ENCODE assay signal across 20 cellular contexts in the genomic region with DNA sequence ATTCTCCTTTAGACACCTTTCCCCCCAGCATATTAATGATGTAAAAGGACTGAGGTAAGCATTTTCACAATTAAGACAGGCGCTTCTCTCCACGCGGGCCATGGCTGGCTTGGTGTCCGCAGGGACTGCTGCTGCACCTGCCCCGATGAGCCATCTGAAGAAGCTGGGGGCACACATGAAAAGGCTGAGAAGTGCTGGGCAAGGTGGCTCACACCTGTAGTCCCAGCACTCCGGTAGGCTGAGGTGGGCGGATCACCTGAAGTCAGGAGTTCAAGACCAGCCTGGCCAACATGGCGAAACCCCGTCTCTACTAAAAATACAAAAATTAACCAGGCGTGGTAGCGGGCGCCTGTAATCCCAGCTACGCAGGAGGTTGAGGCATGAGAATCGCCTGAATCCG. TPM values are rescaled to one million over a fixed set of nuclear protein-coding genes. Genes with fewer than 3 reads are reported as not detected.
A peak's percentile ranks its signal among the peaks of the same experiment; 100 is the strongest.
DNase-seq lines count a peak whose midpoint lies in the region; ATAC-seq, FAIRE-seq and TF ChIP-seq lines count a peak whose summit lies in the region.
"Had no signal": no experiment of that assay in that cellular context is flagged by ENCODE, and none has a peak within 500 bp of the region (broad histone marks: within the 10 kb centered on the region; RNA-seq: fewer than 3 reads in every experiment).

No MANE protein-coding gene starts in this region.

- TF ChIP-seq RAD21 in K562 (CRISPR knock-in tag; conservative IDR thresholded peaks at IDR 0.05 in 1 of 2, IDR thresholded peaks at IDR 0.05 in 1 of 2): no peak

- POLR2A ChIA-PET in K562 (lab: Yijun Ruan, JAX): interaction anchor here (0.8 to 1.3 kb wide), 3 partner anchors 76 to 199 kb away, joined by 3 read pairs; no protein-coding TSS in a partner anchor
- POLR2A ChIA-PET in naive thymus-derived CD8-positive, alpha-beta T cell (lab: Charles Lee): interaction anchor here (0.9 kb wide), 1 partner anchor 12 kb away, joined by 3 read pairs; no protein-coding TSS in a partner anchor

- H3K4me3 Mint-ChIP-seq in naive thymus-derived CD8-positive, alpha-beta T cell: no peak overlapping the region
- H3K4me3 Mint-ChIP-seq: CD4-positive, alpha-beta memory T cell had no signal

- H3K27ac ChIP-seq in left ventricle myocardium inferior (replicated peaks) (peak overlapping the region; percentile 74), K562 (ENCODE audit: extremely low read depth, low read depth, low read length) (no peak overlapping the region), gastrocnemius medialis (peak overlapping the region in 3 of 4 donors; percentile 39 to 68 (median 55)), upper lobe of right lung (no peak overlapping the region)
- H3K27ac ChIP-seq: C4-2B had no signal

- peaks cover 23% of the 10 kb centered on the region for H3K27me3 ChIP-seq in left ventricle myocardium inferior (ENCODE audit: low read depth)
- peaks cover 40 to 61% of the 10 kb centered on the region in 2 experiments for H3K27me3 ChIP-seq in K562 (ENCODE audit: control insufficient read depth in 2 of 2, insufficient read depth in 2 of 2, low read length in 2 of 2)
- no peaks in the 10 kb centered on the region for H3K27me3 ChIP-seq in gastrocnemius medialis
- H3K27me3 ChIP-seq in upper lobe of right lung: peaks cover 7% of the 10 kb centered on the region

- H3K4me2 ChIP-seq in K562 (ENCODE audit: insufficient read depth, low read length): no peak overlapping the region

- no peak overlapping the region for H3K27ac Mint-ChIP-seq in naive thymus-derived CD8-positive, alpha-beta T cell
- H3K27ac Mint-ChIP-seq: CD4-positive, alpha-beta memory T cell had no signal

- 8% methylated on average over 15 of the region's 15 CpGs for WGBS in K562 (ENCODE audit: insufficient coverage, low coverage, missing lambda C conversion rate)

- no peak overlapping the region for H3K9ac ChIP-seq in K562 (ENCODE audit: insufficient read depth in 1 of 2, low read depth in 2 of 2, low read length in 2 of 2)

- ATAC-seq in Right ventricle myocardium inferior: no peak
- ATAC-seq in K562: no peak
- ATAC-seq in gastrocnemius medialis: no peak
- no peak for ATAC-seq in upper lobe of right lung
- no peak for ATAC-seq in GM18502 (IDR thresholded peaks at IDR 0.05; ENCODE audit: poor library complexity, unreplicated experiment)
- ATAC-seq in naive thymus-derived CD8-positive, alpha-beta T cell: no peak

- in situ Hi-C loops in K562 (cut with MboI): no loop called here
- in situ Hi-C loops in gastrocnemius medialis (cut with MboI; ENCODE audit: low sequenced_read_pairs in 4 of 4): no loop called here

- no peak for TF ChIP-seq EP300 in K562 (IDR thresholded peaks at IDR 0.05; ENCODE audit: low read length)

- H3K36me3 Mint-ChIP-seq in naive thymus-derived CD8-positive, alpha-beta T cell: no peaks in the 10 kb centered on the region
- H3K36me3 Mint-ChIP-seq: CD4-positive, alpha-beta memory T cell had no signal

- no peaks in the 10 kb centered on the region for H3K9me3 Mint-ChIP-seq in naive thymus-derived CD8-positive, alpha-beta T cell

- CTCF ChIA-PET in K562 (lab: Yijun Ruan, JAX; ENCODE audit: low intra/inter-chr PET ratio): no interaction called here

- H3K36me3 ChIP-seq in left ventricle myocardium inferior (no peaks in the 10 kb centered on the region), K562 (ENCODE audit: control insufficient read depth, insufficient read depth, low read length) (no peaks in the 10 kb centered on the region), gastrocnemius medialis (no peaks in the 10 kb centered on the region), upper lobe of right lung (no peaks in the 10 kb centered on the region)
- H3K36me3 ChIP-seq: BE2C, HAP-1 had no signal

- peaks cover 0 to 2% (median 0%) of the 10 kb centered on the region in 4 donors for H3K4me1 Mint-ChIP-seq in naive thymus-derived CD8-positive, alpha-beta T cell
- H3K4me1 Mint-ChIP-seq: CD4-positive, alpha-beta memory T cell had no signal

- no peaks in the 10 kb centered on the region for H3K9me1 ChIP-seq in K562 (ENCODE audit: control insufficient read depth, insufficient read depth, low read length)

- intact Hi-C loops in left ventricle myocardium inferior (cut with micrococcal nuclease): no loop called here
- intact Hi-C loops in Right ventricle myocardium inferior (cut with DNase I): loop anchor here (5.0 kb wide), 1 partner anchor 44 kb away; the partner anchor contains the start of gene CTSD
- intact Hi-C loops in K562 (cut with micrococcal nuclease): no loop called here
- intact Hi-C loops in gastrocnemius medialis (cut with DNase I; ENCODE audit: low total_unique reads): loop anchor here (2.0 kb wide), 1 partner anchor 24 kb away; no protein-coding TSS in a partner anchor
- intact Hi-C loops in upper lobe of right lung (cut with DNase I): no loop called here

- DNase-seq in left ventricle myocardium inferior: no peak
- no peak for DNase-seq in Right ventricle myocardium inferior (ENCODE audit: missing footprints)
- no peak for DNase-seq in K562 (ENCODE audit: extremely low read depth in 1 of 4, low spot score in 3 of 4)
- no peak for DNase-seq in gastrocnemius medialis
- no peak for DNase-seq in upper lobe of right lung
- DNase-seq in naive thymus-derived CD8-positive, alpha-beta T cell: no peak
- DNase-seq: BE2C; CD4-positive, alpha-beta memory T cell; DMS79; EL had no signal

- H3K27me3 Mint-ChIP-seq in naive thymus-derived CD8-positive, alpha-beta T cell: no peaks in the 10 kb centered on the region

- 0 out of 2 replicates have a peak, but pooled peaks cover 6% of the 10 kb centered on the region for H4K20me1 ChIP-seq in K562 (replicated peaks; ENCODE audit: control insufficient read depth, insufficient read depth, low read length)

- H3K9me3 ChIP-seq in left ventricle myocardium inferior (replicated peaks) (no peaks in the 10 kb centered on the region), K562 (replicated peaks; ENCODE audit: control insufficient read depth, insufficient read depth, low read depth, low read length) (no peaks in the 10 kb centered on the region), gastrocnemius medialis (no peaks in the 10 kb centered on the region), upper lobe of right lung (no peaks in the 10 kb centered on the region)
- H3K9me3 ChIP-seq: BE2C, HAP-1 had no signal

- no TSS peak for BruUV-seq in K562 (replicated peaks; lab: Mats Ljungman, UMichigan)

- H3K4me3 ChIP-seq in left ventricle myocardium inferior: no peak overlapping the region
- H3K4me3 ChIP-seq in K562: no peak overlapping the region
- no peak overlapping the region for H3K4me3 ChIP-seq in gastrocnemius medialis
- no peak overlapping the region for H3K4me3 ChIP-seq in upper lobe of right lung
- H3K4me3 ChIP-seq: HAP-1 had no signal

- FAIRE-seq in K562 (lab: Jason Lieb, UNC): no peak
- FAIRE-seq: A204.1, G401.6, GM12891, GM19239, H1 had no signal

- H3K4me1 ChIP-seq in left ventricle myocardium inferior (peaks cover 7% of the 10 kb centered on the region), K562 (replicated peaks in 1 of 2; ENCODE audit: control insufficient read depth in 2 of 2, insufficient read depth in 2 of 2, low read length in 2 of 2) (no peaks in the 10 kb centered on the region), gastrocnemius medialis (peaks cover 7 to 9% of the 10 kb centered on the region in 2 donors), upper lobe of right lung (no peaks in the 10 kb centered on the region)
- H3K4me1 ChIP-seq: BE2C, HAP-1 had no signal

- TF ChIP-seq CTCF in left ventricle myocardium inferior (IDR thresholded peaks at IDR 0.05; ENCODE audit: borderline replicate concordance) (no peak), K562 (IDR thresholded peaks at IDR 0.05 in 2 of 3, conservative IDR thresholded peaks at IDR 0.05 in 1 of 3; ENCODE audit: insufficient read depth in 2 of 3, low read depth in 1 of 3, low read length in 3 of 3) (no peak), gastrocnemius medialis (IDR thresholded peaks at IDR 0.05 in 4 of 5, conservative IDR thresholded peaks at IDR 0.05 in 1 of 5) (no peak), upper lobe of right lung (IDR thresholded peaks at IDR 0.05) (no peak)

- no peaks in the 10 kb centered on the region for H3K79me2 ChIP-seq in K562 (ENCODE audit: control insufficient read depth, insufficient read depth, low read length)

- H2AFZ ChIP-seq in K562 (ENCODE audit: low read depth, low read length): no peak overlapping the region

- TF ChIP-seq POLR2A in K562 (conservative IDR thresholded peaks at IDR 0.05): no peak
- no peak for TF ChIP-seq POLR2A in gastrocnemius medialis (IDR thresholded peaks at IDR 0.05)

RNA-seq across cellular contexts. Expression of gene KRTAP5-6, which starts 21.3 kb away (rescaled TPM):
- total RNA-seq in left ventricle myocardium inferior: not detected
- total RNA-seq in Right ventricle myocardium inferior: not detected
- not detected in 2 replicates for total RNA-seq in K562 (2011; cell fraction: chromatin; rRNA removed; ENCODE audit: low replicate concordance)
- not detected in 2 replicates for total RNA-seq in K562 (2011; cell fraction: nucleolus; rRNA removed)
- not detected in 2 replicates for total RNA-seq in K562 (2011; cell fraction: nucleoplasm; rRNA removed)
- total RNA-seq in K562 (2014; rRNA removed): not detected in 2 replicates
- total RNA-seq in K562 (2014; rRNA removed; fragmentation: Illumina TruSeq; extraction: Trizol): not detected in 2 replicates
- not detected in 2 replicates for total RNA-seq in K562 (2015; rRNA removed; fragmentation: Illumina TruSeq; extraction: Trizol)
- total RNA-seq in K562 (2021): not detected in 2 replicates
- polyA plus RNA-seq in K562 (2011; rRNA removed): not detected in 2 replicates
- not detected in 2 replicates for polyA plus RNA-seq in K562 (2011; cell fraction: cytosol; rRNA removed)
- polyA plus RNA-seq in K562 (2011; cell fraction: nucleus; rRNA removed): not detected in 2 replicates
- not detected in 2 replicates for polyA plus RNA-seq in K562 (2012)
- polyA plus RNA-seq in K562 (2014; fragmentation: Illumina TruSeq; extraction: Trizol): not detected in 2 replicates
- polyA plus RNA-seq in K562 (2014; fragmentation: Nextera tagmentation; extraction: Ambion mirVana): not detected
- polyA plus RNA-seq in K562 (2014; rRNA removed): not detected in 2 replicates
- not detected in 2 replicates for polyA minus RNA-seq in K562 (2011; rRNA and poly(A)+ RNA removed)
- not detected in 2 replicates for polyA minus RNA-seq in K562 (2011; cell fraction: cytosol; rRNA and poly(A)+ RNA removed)
- polyA minus RNA-seq in K562 (2011; cell fraction: nucleus; rRNA and poly(A)+ RNA removed): not detected in 2 replicates
- not detected for total RNA-seq in gastrocnemius medialis
- not detected for total RNA-seq in upper lobe of right lung
- total RNA-seq in naive thymus-derived CD8-positive, alpha-beta T cell: not detected
- polyA plus RNA-seq in naive thymus-derived CD8-positive, alpha-beta T cell: not detected
- total RNA-seq: CD4-positive, alpha-beta memory T cell; H1; HT-29 had no signal
- polyA plus RNA-seq: AG04450; CD4-positive, alpha-beta memory T cell; H1 had no signal

RNA-seq across cellular contexts. Expression of gene IFITM10, which starts 32.1 kb away (rescaled TPM):
- 0.58 TPM for total RNA-seq in left ventricle myocardium inferior
- 0.92 TPM for total RNA-seq in Right ventricle myocardium inferior
- 0.21 and 0.23 TPM in 2 replicates for total RNA-seq in K562 (2011; cell fraction: chromatin; rRNA removed; ENCODE audit: low replicate concordance)
- total RNA-seq in K562 (2011; cell fraction: nucleolus; rRNA removed): 0.26 and 0.33 TPM in 2 replicates
- total RNA-seq in K562 (2011; cell fraction: nucleoplasm; rRNA removed): 0.37 TPM in 1 of 2 replicates, not detected in the other
- total RNA-seq in K562 (2014; rRNA removed): 0.09 TPM in 1 of 2 replicates, not detected in the other
- total RNA-seq in K562 (2014; rRNA removed; fragmentation: Illumina TruSeq; extraction: Trizol): not detected in 2 replicates
- total RNA-seq in K562 (2015; rRNA removed; fragmentation: Illumina TruSeq; extraction: Trizol): not detected in 2 replicates
- total RNA-seq in K562 (2021): 0.13 TPM in 1 of 2 replicates, not detected in the other
- not detected in 2 replicates for polyA plus RNA-seq in K562 (2011; rRNA removed)
- not detected in 2 replicates for polyA plus RNA-seq in K562 (2011; cell fraction: cytosol; rRNA removed)
- polyA plus RNA-seq in K562 (2011; cell fraction: nucleus; rRNA removed): 0.16 TPM in 1 of 2 replicates, not detected in the other
- 0.09 and 0.15 TPM in 2 replicates for polyA plus RNA-seq in K562 (2012)
- polyA plus RNA-seq in K562 (2014; fragmentation: Illumina TruSeq; extraction: Trizol): not detected in 2 replicates
- polyA plus RNA-seq in K562 (2014; fragmentation: Nextera tagmentation; extraction: Ambion mirVana): not detected
- 0.08 TPM in 1 of 2 replicates, not detected in the other for polyA plus RNA-seq in K562 (2014; rRNA removed)
- polyA minus RNA-seq in K562 (2011; rRNA and poly(A)+ RNA removed): not detected in 2 replicates
- polyA minus RNA-seq in K562 (2011; cell fraction: cytosol; rRNA and poly(A)+ RNA removed): not detected in 2 replicates
- polyA minus RNA-seq in K562 (2011; cell fraction: nucleus; rRNA and poly(A)+ RNA removed): not detected in 2 replicates
- 1 to 10 TPM; 1.1 to 7.2 (median 4.9) TPM for total RNA-seq in gastrocnemius medialis
- total RNA-seq in upper lobe of right lung: 7.9 TPM
- 1 to 10 TPM; 2.0 to 4.3 TPM for total RNA-seq in naive thymus-derived CD8-positive, alpha-beta T cell
- polyA plus RNA-seq in naive thymus-derived CD8-positive, alpha-beta T cell: under 1 TPM in 1 of 3 donors, not detected in 2; 0.16 TPM
- polyA plus RNA-seq: CD4-positive, alpha-beta memory T cell had no signal

RNA-seq across cellular contexts. Expression of gene CTSD, which starts 45.4 kb away (rescaled TPM):
- 831 TPM for total RNA-seq in left ventricle myocardium inferior
- 957 TPM for total RNA-seq in Right ventricle myocardium inferior
- total RNA-seq in K562 (2011; cell fraction: chromatin; rRNA removed; ENCODE audit: low replicate concordance): 15.6 and 81.0 TPM in 2 replicates
- total RNA-seq in K562 (2011; cell fraction: nucleolus; rRNA removed): 131 and 132 TPM in 2 replicates
- 68.3 and 83.1 TPM in 2 replicates for total RNA-seq in K562 (2011; cell fraction: nucleoplasm; rRNA removed)
- total RNA-seq in K562 (2014; rRNA removed): 72.3 and 87.0 TPM in 2 replicates
- total RNA-seq in K562 (2014; rRNA removed; fragmentation: Illumina TruSeq; extraction: Trizol): 10.9 and 12.3 TPM in 2 replicates
- total RNA-seq in K562 (2015; rRNA removed; fragmentation: Illumina TruSeq; extraction: Trizol): 40.9 and 42.3 TPM in 2 replicates
- total RNA-seq in K562 (2021): 112 and 116 TPM in 2 replicates
- 21.7 and 37.1 TPM in 2 replicates for polyA plus RNA-seq in K562 (2011; rRNA removed)
- polyA plus RNA-seq in K562 (2011; cell fraction: cytosol; rRNA removed): 39.6 and 74.7 TPM in 2 replicates
- 22.7 and 35.2 TPM in 2 replicates for polyA plus RNA-seq in K562 (2011; cell fraction: nucleus; rRNA removed)
- polyA plus RNA-seq in K562 (2012): 84.2 and 325 TPM in 2 replicates
- polyA plus RNA-seq in K562 (2014; fragmentation: Illumina TruSeq; extraction: Trizol): 66.8 and 111 TPM in 2 replicates
- polyA plus RNA-seq in K562 (2014; fragmentation: Nextera tagmentation; extraction: Ambion mirVana): 1 to 10 TPM; 1.0 to 3.7 TPM
- polyA plus RNA-seq in K562 (2014; rRNA removed): 40.5 and 46.8 TPM in 2 replicates
- 12.8 and 17.9 TPM in 2 replicates for polyA minus RNA-seq in K562 (2011; rRNA and poly(A)+ RNA removed)
- 46.3 and 49.3 TPM in 2 replicates for polyA minus RNA-seq in K562 (2011; cell fraction: cytosol; rRNA and poly(A)+ RNA removed)
- 10.1 and 11.1 TPM in 2 replicates for polyA minus RNA-seq in K562 (2011; cell fraction: nucleus; rRNA and poly(A)+ RNA removed)
- total RNA-seq in gastrocnemius medialis: 100 to 1,000 TPM; 490 to 981 (median 845) TPM
- 2,038 TPM for total RNA-seq in upper lobe of right lung
- 100 to 1,000 TPM; 134 to 142 TPM for total RNA-seq in naive thymus-derived CD8-positive, alpha-beta T cell
- polyA plus RNA-seq in naive thymus-derived CD8-positive, alpha-beta T cell: 100 to 1,000 TPM; 163 to 203 (median 176) TPM

Comparison
In these comparisons a context has a peak if more than half of its experiments do, and no peak if none do; other contexts are left out.
1. intact Hi-C loops: an anchor here in Right ventricle myocardium inferior (5.0 kb wide) and gastrocnemius medialis (2.0 kb wide); none called in left ventricle myocardium inferior, K562 and upper lobe of right lung.
2. H3K27ac ChIP-seq: peak in left ventricle myocardium inferior (single experiment) and gastrocnemius medialis (3 of 4); none in K562 (single experiment) and upper lobe of right lung (single experiment).